Comparison of ENCODE assay signal across 25 cellular contexts in genomic region chr3:152210697-152211096, GRCh38. TPM values are rescaled to one million over a fixed set of nuclear protein-coding genes. Genes with fewer than 3 reads are reported as not detected.
DNase-seq lines count a peak whose midpoint lies in the region; ATAC-seq, FAIRE-seq and TF ChIP-seq lines count a peak whose summit lies in the region.
"Had no signal": no experiment of that assay in that cellular context is flagged by ENCODE, and none has a peak within 500 bp of the region (broad histone marks: within the 10 kb centered on the region; RNA-seq: fewer than 3 reads in every experiment).

No MANE protein-coding gene starts in this region.

- ATAC-seq in HepG2 (no peak), right lobe of liver (no peak), T-helper 17 cell (no peak)
- ATAC-seq: GM12878 had no signal

- DNase-seq in HepG2 (ENCODE audit: low spot score) (no peak), right lobe of liver (no peak), T-helper 17 cell (no peak), tibial artery (no peak), H54 (ENCODE audit: insufficient read length, low spot score) (no peak), GM12892 (ENCODE audit: insufficient read length) (no peak)
- DNase-seq: C1 segment of cervical spinal cord; CD8-positive, alpha-beta memory T cell; DMS 273 treated with DMSO at 0.1 percent for 48 hours; DMS79; EL; GDM1; H7; KG1; MG63; NCI-H1105 treated with DMSO at 0.1 percent for 48 hours; NCI-H2029; NCI-H446; NCI-H524 treated with DMSO at 0.1 percent for 48 hours; NCI-H82; NK-92 treated with Interleukin-12 subunit alpha and Interleukin-12 subunit beta, amount 100 ng/mL, for 24 hours; PC-3; SK-N-SH had no signal

- no peak for TF ChIP-seq RAD21 in HepG2 (CRISPR knock-in tag; IDR thresholded peaks at IDR 0.05)

- POLR2A ChIA-PET in HepG2 (lab: Yijun Ruan, JAX) = no interaction called here

- TF ChIP-seq POLR2A in HepG2 (IDR thresholded peaks at IDR 0.05; ENCODE audit: insufficient read depth in 1 of 2, low read depth in 2 of 2, low read length in 2 of 2) (no peak), right lobe of liver (IDR thresholded peaks at IDR 0.05) (no peak), H54 (IDR thresholded peaks at IDR 0.05; ENCODE audit: low read depth, low read length) (no peak), GM12892 (IDR thresholded peaks at IDR 0.05; ENCODE audit: low read depth, low read length) (no peak)

- BruUV-seq in HepG2 (replicated peaks; lab: Mats Ljungman, UMichigan) = no TSS peak

- peaks cover 54% of the 10 kb centered on the region for H3K4me1 Mint-ChIP-seq in T-helper 17 cell

- TF ChIP-seq CTCF in HepG2 (CRISPR knock-in tag; IDR thresholded peaks at IDR 0.05) = no peak
- no peak for TF ChIP-seq CTCF in right lobe of liver (IDR thresholded peaks at IDR 0.05)
- TF ChIP-seq CTCF in tibial artery (IDR thresholded peaks at IDR 0.05) = no peak

- H3K27ac ChIP-seq in HepG2 (ENCODE audit: extremely low read length, insufficient read depth, low read length) (no peak overlapping the region), right lobe of liver (no peak overlapping the region), muscle layer of colon (ENCODE audit: low read depth, low read length) (peak overlapping the region; percentile 16), tibial artery (peak overlapping the region; percentile 7 to 91)

- CTCF ChIA-PET in HepG2 (lab: Yijun Ruan, JAX; ENCODE audit: low intra/inter-chr PET ratio, low total read pairs) = no interaction called here

- peak overlapping the region; percentile 70 for H3K27ac Mint-ChIP-seq in T-helper 17 cell

- H3K9me3 ChIP-seq in HepG2 (ENCODE audit: low read length) (no peaks in the 10 kb centered on the region), right lobe of liver (no peaks in the 10 kb centered on the region), T-helper 17 cell (ENCODE audit: control insufficient read depth, low read length, poor library complexity, severe bottlenecking) (no peaks in the 10 kb centered on the region), muscle layer of colon (ENCODE audit: low read length) (no peaks in the 10 kb centered on the region), tibial artery (no peaks in the 10 kb centered on the region)
- H3K9me3 ChIP-seq: MG63, SK-N-SH had no signal

- TF ChIP-seq EP300 in HepG2 (IDR thresholded peaks at IDR 0.05; ENCODE audit: low read depth in 2 of 2, low read length in 2 of 2) (no peak), HepG2 (CRISPR knock-in tag; IDR thresholded peaks at IDR 0.05; ENCODE audit: borderline replicate concordance) (no peak)

- no peaks in the 10 kb centered on the region for H3K27me3 Mint-ChIP-seq in T-helper 17 cell
- H3K27me3 Mint-ChIP-seq: CD8-positive, alpha-beta memory T cell had no signal

- H3K9ac ChIP-seq in HepG2 (ENCODE audit: insufficient read depth, low read depth, low read length) (no peak overlapping the region), muscle layer of colon (ENCODE audit: low read length) (no peak overlapping the region)
- H3K9ac ChIP-seq: SK-N-SH had no signal

- H3K36me3 ChIP-seq in HepG2 (replicated peaks in 1 of 2; ENCODE audit: control insufficient read depth in 1 of 2, insufficient read depth in 2 of 2, low read length in 2 of 2) = no peaks in the 10 kb centered on the region
- no peaks in the 10 kb centered on the region for H3K36me3 ChIP-seq in right lobe of liver
- H3K36me3 ChIP-seq in muscle layer of colon (ENCODE audit: insufficient read depth, low read length) = no peaks in the 10 kb centered on the region
- H3K36me3 ChIP-seq in tibial artery = no peaks in the 10 kb centered on the region
- H3K36me3 ChIP-seq: MG63 had no signal

- H2AFZ ChIP-seq in HepG2 (ENCODE audit: low read length) = no peak overlapping the region

- 35% methylated on average over 2 of the region's 2 CpGs for WGBS in HepG2 (ENCODE audit: low lambda C conversion rate)
- WGBS in right lobe of liver (ENCODE audit: insufficient coverage, low coverage, low lambda C conversion rate, missing lambda C conversion rate) = 95% methylated on average over 2 of the region's 2 CpGs

- no peaks in the 10 kb centered on the region for H4K20me1 ChIP-seq in HepG2 (ENCODE audit: insufficient read depth, low read length)

- FAIRE-seq in HepG2 (lab: Jason Lieb, UNC) (no peak), H54 (lab: Jason Lieb, UNC) (no peak), GM12892 (lab: Jason Lieb, UNC) (no peak)
- FAIRE-seq: GM12878 had no signal

- intact Hi-C loops in HepG2 (cut with micrococcal nuclease; ENCODE audit: unreplicated experiment) (no loop called here), right lobe of liver (cut with DNase I) (no loop called here), tibial artery (cut with DNase I; ENCODE audit: low total_unique reads) (loop anchor here (5.0 kb wide), 1 partner anchor 47 kb away; no protein-coding TSS in a partner anchor)

- in situ Hi-C loops in HepG2 (cut with HindIII; ENCODE audit: extremely low pct_ligation_motif_present, low pct_unique_long_range_greater_than_20kb) = no loop called here

- no peak overlapping the region for H3K4me3 ChIP-seq in HepG2 (replicated peaks in 1 of 3; ENCODE audit: insufficient read depth in 1 of 3, low read depth in 2 of 3, low read length in 3 of 3)
- H3K4me3 ChIP-seq in right lobe of liver = no peak overlapping the region
- H3K4me3 ChIP-seq in muscle layer of colon (ENCODE audit: low read depth in 1 of 2, low read length in 2 of 2) = no peak overlapping the region
- no peak overlapping the region for H3K4me3 ChIP-seq in tibial artery
- H3K4me3 ChIP-seq: GM12878, MG63 had no signal

- H3K79me2 ChIP-seq in HepG2 (ENCODE audit: insufficient read depth, low read length) = no peaks in the 10 kb centered on the region

- H3K36me3 Mint-ChIP-seq in T-helper 17 cell (ENCODE audit: low read depth) = peaks cover 2% of the 10 kb centered on the region

- H3K4me1 ChIP-seq in HepG2 (ENCODE audit: insufficient read depth, low read length) (no peaks in the 10 kb centered on the region), right lobe of liver (no peaks in the 10 kb centered on the region), muscle layer of colon (ENCODE audit: insufficient read depth, low read length) (peaks cover 34% of the 10 kb centered on the region), tibial artery (peaks cover 0 to 75% (median 24%) of the 10 kb centered on the region in 4 donors)

- H3K4me2 ChIP-seq in HepG2 (ENCODE audit: low read depth, low read length) = no peak overlapping the region
- H3K4me2 ChIP-seq: SK-N-SH had no signal

- H3K4me3 Mint-ChIP-seq in T-helper 17 cell = peak overlapping the region; percentile 16
- H3K4me3 Mint-ChIP-seq: CD8-positive, alpha-beta memory T cell had no signal

- H3K27me3 ChIP-seq in HepG2 (ENCODE audit: control insufficient read depth in 1 of 2, insufficient read depth in 2 of 2, low read length in 2 of 2) (peaks cover 0 to 12% of the 10 kb centered on the region in 2 experiments; a peak in 1 of 5 replicates), right lobe of liver (no peaks in the 10 kb centered on the region), muscle layer of colon (ENCODE audit: control insufficient read depth in 1 of 2, insufficient read depth in 2 of 2, low read length in 2 of 2) (no peaks in the 10 kb centered on the region), tibial artery (no peaks in the 10 kb centered on the region)
- H3K27me3 ChIP-seq: MG63 had no signal

TF ChIP-seq in HepG2, 621 proteins besides CTCF, POLR2A, EP300 and RAD21:
- TF ChIP-seq MAFF (IDR thresholded peaks at IDR 0.05; ENCODE audit: low read depth, low read length) (peak; percentile 35; the same call in 1 of the 2 replicates), MAFK (conservative IDR thresholded peaks at IDR 0.05 in 1 of 2, IDR thresholded peaks at IDR 0.05 in 1 of 2; ENCODE audit: low read length in 2 of 2) (peak; percentile 58 to 62; a peak in 3 of 4 replicates), RELA (CRISPR knock-in tag; IDR thresholded peaks at IDR 0.05) (no peak)

RNA-seq across cellular contexts. Expression of gene MBNL1, which starts 58.0 kb away (rescaled TPM):
- total RNA-seq in HepG2 (2016; rRNA removed; fragmentation: Illumina TruSeq; extraction: Trizol) = 55.4 TPM in 2 replicates
- total RNA-seq in HepG2 (2016; cell fraction: cytosol; rRNA removed; fragmentation: Illumina TruSeq; extraction: Trizol; ENCODE audit: low read depth) = 8.2 and 11.3 TPM in 2 replicates
- 50.3 and 56.4 TPM in 2 replicates for total RNA-seq in HepG2 (2016; cell fraction: insoluble cytoplasmic fraction; rRNA removed; fragmentation: Illumina TruSeq; extraction: Trizol)
- 19.1 and 21.6 TPM in 2 replicates for total RNA-seq in HepG2 (2016; cell fraction: membrane; rRNA removed; fragmentation: Illumina TruSeq; extraction: Trizol)
- total RNA-seq in HepG2 (2016; cell fraction: nucleus; rRNA removed; fragmentation: Illumina TruSeq; extraction: Trizol) = 106 and 117 TPM in 2 replicates
- polyA plus RNA-seq in HepG2 (2011; rRNA removed) = 19.3 and 27.1 TPM in 2 replicates
- 23.1 and 24.2 TPM in 2 replicates for polyA plus RNA-seq in HepG2 (2011; cell fraction: cytosol; rRNA removed)
- 28.6 and 31.4 TPM in 2 replicates for polyA plus RNA-seq in HepG2 (2011; cell fraction: nucleus; rRNA removed)
- polyA plus RNA-seq in HepG2 (2012) = 16.4 and 17.7 TPM in 2 replicates
- polyA plus RNA-seq in HepG2 (2016; cell fraction: cytosol; fragmentation: Illumina TruSeq; extraction: Trizol; ENCODE audit: low read depth) = 1.4 and 1.5 TPM in 2 replicates
- polyA plus RNA-seq in HepG2 (2016; cell fraction: insoluble cytoplasmic fraction; fragmentation: Illumina TruSeq; extraction: Trizol; ENCODE audit: low read depth) = 35.7 and 36.6 TPM in 2 replicates
- polyA plus RNA-seq in HepG2 (2016; cell fraction: membrane; fragmentation: Illumina TruSeq; extraction: Trizol; ENCODE audit: low read depth) = 6.8 TPM in 2 replicates
- polyA plus RNA-seq in HepG2 (2016; cell fraction: nucleus; fragmentation: Illumina TruSeq; extraction: Trizol; ENCODE audit: insufficient read depth, low read depth) = 41.8 and 44.0 TPM in 2 replicates
- polyA minus RNA-seq in HepG2 (2011; rRNA and poly(A)+ RNA removed; ENCODE audit: low replicate concordance) = 130 and 203 TPM in 2 replicates
- 59.9 and 63.4 TPM in 2 replicates for polyA minus RNA-seq in HepG2 (2011; cell fraction: cytosol; rRNA and poly(A)+ RNA removed)
- 167 and 169 TPM in 2 replicates for polyA minus RNA-seq in HepG2 (2011; cell fraction: nucleus; rRNA and poly(A)+ RNA removed)
- 10 to 100 TPM; 49.9 to 89.6 (median 63.2) TPM for total RNA-seq in right lobe of liver
- total RNA-seq in T-helper 17 cell = 100 to 1,000 TPM; 641 to 725 TPM
- 140 TPM for polyA plus RNA-seq in GM12892 (2012; ENCODE audit: missing spikeins)

Comparison
In these comparisons a context has a peak if more than half of its experiments do, and no peak if none do; other contexts are left out.
1. H3K27ac ChIP-seq: peak in muscle layer of colon (single experiment) and tibial artery (2 of 2); none in HepG2 (single experiment) and right lobe of liver (0 of 3).
2. RNA of gene MBNL1, which starts 58.0 kb away (total RNA-seq): 641 to 725 TPM in T-helper 17 cell; 49.9 to 89.6 TPM in right lobe of liver and 8.2 to 117 TPM in HepG2; every median in the first group is over 4 times any median in the second.